ENCODE assay signal across 2 cellular contexts in genomic region chr10:123648595-123648994, GRCh38.
TF ChIP-seq lines count a peak whose summit lies in the region.

No MANE protein-coding gene starts in this region.

TF ChIP-seq in GM23338, 12 proteins besides CTCF, POLR2A, EP300 and RAD21 (continued from another document):
- TF ChIP-seq NANOG (IDR thresholded peaks at IDR 0.05; ENCODE audit: borderline replicate concordance) (no peak), ZNF114 (CRISPR knock-in tag; IDR thresholded peaks at IDR 0.05) (no peak), REST (IDR thresholded peaks at IDR 0.05; ENCODE audit: unreplicated experiment) (no peak), EZH2phosphoT487 (IDR thresholded peaks at IDR 0.05; ENCODE audit: unreplicated experiment) (no peak), JUNB (IDR thresholded peaks at IDR 0.05; ENCODE audit: unreplicated experiment) (no peak), ETS1 (IDR thresholded peaks at IDR 0.05) (no peak), STAT1 (IDR thresholded peaks at IDR 0.05; ENCODE audit: unreplicated experiment) (no peak), CREB1 (CRISPR knock-in tag; IDR thresholded peaks at IDR 0.05; ENCODE audit: low read depth) (no peak), EZH2 (IDR thresholded peaks at IDR 0.05; ENCODE audit: low read depth, unreplicated experiment) (no peak), POLR2AphosphoS5 (IDR thresholded peaks at IDR 0.05; ENCODE audit: low read depth) (no peak), ZNF462 (CRISPR knock-in tag; IDR thresholded peaks at IDR 0.05) (no peak)

TF ChIP-seq in H1, 55 proteins besides CTCF, POLR2A, EP300 and RAD21:
- TF ChIP-seq CHD7 (IDR thresholded peaks at IDR 0.05; ENCODE audit: insufficient replicate concordance, low read length) (no peak), GTF2F1 (IDR thresholded peaks at IDR 0.05; ENCODE audit: borderline replicate concordance, low read depth, low read length) (no peak), SIX5 (IDR thresholded peaks at IDR 0.05; ENCODE audit: low read depth, low read length) (no peak), TAF7 (optimal IDR thresholded peaks at IDR 0.05; ENCODE audit: borderline replicate concordance, low read depth, low read length) (no peak), EZH2 (IDR thresholded peaks at IDR 0.05; ENCODE audit: low read depth, low read length, severe bottlenecking) (no peak), RXRA (IDR thresholded peaks at IDR 0.05; ENCODE audit: insufficient read depth, low read depth, low read length) (no peak), USF2 (IDR thresholded peaks at IDR 0.05; ENCODE audit: low read length) (no peak), SIRT6 (IDR thresholded peaks at IDR 0.05; ENCODE audit: low read length) (no peak), CTBP2 (IDR thresholded peaks at IDR 0.05; ENCODE audit: borderline replicate concordance, insufficient read depth, insufficient read length, low read length) (no peak), CHD1 (IDR thresholded peaks at IDR 0.05; ENCODE audit: low read depth, low read length) (no peak)
TF ChIP-seq in H1: peak in this region for 0.
